In the genomic region with DNA sequence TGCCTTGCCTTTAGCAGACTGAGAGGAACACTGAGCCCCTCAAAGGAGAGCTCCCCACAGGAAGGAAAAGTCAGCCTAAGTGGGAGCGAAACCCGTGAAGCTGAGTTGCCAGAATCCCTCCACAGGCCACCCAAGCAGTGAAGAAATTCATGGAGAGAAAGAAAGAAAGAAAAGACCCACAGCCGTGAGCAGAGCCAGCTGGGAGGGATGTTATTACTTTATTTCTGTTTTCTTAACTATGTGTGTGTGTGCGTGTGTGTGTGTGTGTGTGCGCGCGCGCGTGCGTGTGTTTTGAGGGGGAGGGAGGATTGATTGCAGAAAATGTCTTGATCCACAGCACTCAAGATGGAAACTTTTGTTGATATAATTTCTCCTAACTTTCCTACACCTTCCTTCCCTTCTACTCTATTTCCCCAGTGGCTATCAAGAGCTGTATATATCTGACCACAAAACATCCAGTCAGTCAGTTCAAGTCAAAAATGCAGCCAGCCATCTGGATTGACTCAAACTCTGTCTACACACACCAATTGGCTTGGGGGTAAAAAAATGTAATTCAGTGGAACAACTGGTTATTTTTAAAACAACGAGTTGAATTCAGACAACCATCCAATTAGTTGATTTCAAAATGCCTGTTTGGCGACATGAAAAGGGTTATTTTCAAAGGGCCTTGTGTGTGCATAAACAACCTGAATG, we compare ENCODE assay signal across 22 cellular contexts. TPM values are rescaled to one million over a fixed set of nuclear protein-coding genes. Genes with fewer than 3 reads are reported as not detected.
DNase-seq lines count a peak whose midpoint lies in the region; ATAC-seq, FAIRE-seq and TF ChIP-seq lines count a peak whose summit lies in the region.
"Had no signal": no experiment of that assay in that cellular context is flagged by ENCODE, and none has a peak within 500 bp of the region (broad histone marks: within the 10 kb centered on the region; RNA-seq: fewer than 3 reads in every experiment).

No MANE protein-coding gene starts in this region.

- H3K27ac Mint-ChIP-seq in immature natural killer cell = no peak overlapping the region
- H3K27ac Mint-ChIP-seq: activated naive CD8-positive, alpha-beta T cell treated with anti-CD3 and anti-CD28 coated beads, Interleukin-2, amount 50 U/mL, for 24 hours; naive thymus-derived CD8-positive, alpha-beta T cell; T-helper 17 cell had no signal

- peaks cover 0 to 12% (median 4%) of the 10 kb centered on the region in 3 donors for H3K27me3 Mint-ChIP-seq in immature natural killer cell (ENCODE audit: low read depth in 3 of 3)

- no peak overlapping the region for H3K4me3 ChIP-seq in NB4 (ENCODE audit: low read depth, low read length)
- H3K4me3 ChIP-seq in right cardiac atrium (ENCODE audit: low read length) = no peak overlapping the region
- no peak overlapping the region for H3K4me3 ChIP-seq in sigmoid colon
- H3K4me3 ChIP-seq: GM12878, lower lobe of right lung had no signal

- peak; percentile 7 for DNase-seq in NB4 (ENCODE audit: low read depth)
- peak; percentile 27 to 64 (median 64) for DNase-seq in right cardiac atrium
- peak; percentile 70 for DNase-seq in sigmoid colon
- DNase-seq in immature natural killer cell = no peak
- DNase-seq in D341Med (ENCODE audit: low spot score) = no peak
- DNase-seq: activated CD4-positive, CD25-positive, alpha-beta regulatory T cell; activated naive CD8-positive, alpha-beta T cell treated with anti-CD3 and anti-CD28 coated beads, Interleukin-2, amount 50 U/mL, for 24 hours; AML-193; effector memory CD4-positive, alpha-beta T cell; foreskin keratinocyte; GDM1; lower lobe of right lung; naive thymus-derived CD8-positive, alpha-beta T cell; NCI-H1930; stimulated activated naive CD8-positive, alpha-beta T cell treated with anti-CD3 and anti-CD28 coated beads, Interleukin-15, Interleukin-2, amounts not matched to agents 100 U/mL and 50 U/mL, for 24 hours; T-helper 17 cell had no signal

- no peaks in the 10 kb centered on the region for H3K36me3 ChIP-seq in sigmoid colon
- H3K36me3 ChIP-seq: lower lobe of right lung had no signal

- no peak overlapping the region for H3K4me3 Mint-ChIP-seq in immature natural killer cell
- H3K4me3 Mint-ChIP-seq: activated naive CD8-positive, alpha-beta T cell treated with anti-CD3 and anti-CD28 coated beads, Interleukin-2, amount 50 U/mL, for 24 hours; central memory CD8-positive, alpha-beta T cell; naive thymus-derived CD8-positive, alpha-beta T cell; T-helper 17 cell had no signal

- ATAC-seq in right cardiac atrium (no peak), GM19395 (IDR thresholded peaks at IDR 0.05; ENCODE audit: unreplicated experiment) (no peak)
- ATAC-seq: activated naive CD8-positive, alpha-beta T cell treated with anti-CD3 and anti-CD28 coated beads, Interleukin-2, amount 50 U/mL, for 24 hours; foreskin keratinocyte; GM12878; lower lobe of right lung; naive thymus-derived CD8-positive, alpha-beta T cell; stimulated activated naive CD8-positive, alpha-beta T cell treated with anti-CD3 and anti-CD28 coated beads, Interleukin-15, Interleukin-2, amounts not matched to agents 100 U/mL and 50 U/mL, for 24 hours; T-helper 17 cell had no signal

- WGBS in right cardiac atrium = 53% methylated on average over 12 of the region's 12 CpGs
- WGBS in sigmoid colon, 2 donors = 74 to 78% methylated on average over 12 of the region's 12 CpGs

- H3K4me1 ChIP-seq in right cardiac atrium (ENCODE audit: control insufficient read depth, insufficient read depth, low read length) (no peaks in the 10 kb centered on the region), sigmoid colon (peaks cover 0 to 8% (median 0%) of the 10 kb centered on the region in 4 donors)
- H3K4me1 ChIP-seq: lower lobe of right lung had no signal

- no peak for TF ChIP-seq EP300 in sigmoid colon (IDR thresholded peaks at IDR 0.05)

- H3K27me3 ChIP-seq in right cardiac atrium (ENCODE audit: control insufficient read depth, insufficient read depth) = no peaks in the 10 kb centered on the region
- no peaks in the 10 kb centered on the region for H3K27me3 ChIP-seq in sigmoid colon
- H3K27me3 ChIP-seq: foreskin keratinocyte had no signal

- no peaks in the 10 kb centered on the region for H3K36me3 Mint-ChIP-seq in immature natural killer cell
- H3K36me3 Mint-ChIP-seq: naive thymus-derived CD8-positive, alpha-beta T cell had no signal

- H3K9me3 ChIP-seq in right cardiac atrium (ENCODE audit: control insufficient read depth, low read length) (no peaks in the 10 kb centered on the region), sigmoid colon (no peaks in the 10 kb centered on the region)
- H3K9me3 ChIP-seq: lower lobe of right lung had no signal

- H3K4me1 Mint-ChIP-seq in immature natural killer cell = no peaks in the 10 kb centered on the region
- H3K4me1 Mint-ChIP-seq: activated naive CD8-positive, alpha-beta T cell treated with anti-CD3 and anti-CD28 coated beads, Interleukin-2, amount 50 U/mL, for 24 hours; central memory CD8-positive, alpha-beta T cell; naive thymus-derived CD8-positive, alpha-beta T cell had no signal

- no peak for TF ChIP-seq CTCF in NB4 (IDR thresholded peaks at IDR 0.05; ENCODE audit: low read depth, low read length)
- TF ChIP-seq CTCF in sigmoid colon (IDR thresholded peaks at IDR 0.05) = no peak

- intact Hi-C loops in right cardiac atrium (cut with DNase I) = no loop called here
- intact Hi-C loops in sigmoid colon (cut with DNase I) = no loop called here

- peak; percentile 15 for FAIRE-seq in endometrium (lab: Jason Lieb, UNC)
- FAIRE-seq: GM12878 had no signal

- H3K27ac ChIP-seq in right cardiac atrium (ENCODE audit: low read length) (no peak overlapping the region), sigmoid colon (no peak overlapping the region)
- H3K27ac ChIP-seq: foreskin keratinocyte, lower lobe of right lung had no signal

- H3K9me3 Mint-ChIP-seq in immature natural killer cell = peaks cover 0 to 2% (median 0%) of the 10 kb centered on the region in 6 donors
- H3K9me3 Mint-ChIP-seq: activated naive CD8-positive, alpha-beta T cell treated with anti-CD3 and anti-CD28 coated beads, Interleukin-2, amount 50 U/mL, for 24 hours; central memory CD8-positive, alpha-beta T cell; naive thymus-derived CD8-positive, alpha-beta T cell had no signal

- no peak for TF ChIP-seq POLR2A in NB4 (IDR thresholded peaks at IDR 0.05; ENCODE audit: extremely low read depth, insufficient read length)
- TF ChIP-seq POLR2A in sigmoid colon (IDR thresholded peaks at IDR 0.05) = no peak

RNA-seq across cellular contexts. Expression of a gene that starts 13.8 kb away (rescaled TPM):
- total RNA-seq in right cardiac atrium (10 to 100 TPM in 1 of 4 donors, 1 to 10 TPM in 3; 6.7 to 15.5 (median 8.7) TPM), sigmoid colon (10 to 100 TPM in 1 of 4 donors, 1 to 10 TPM in 3; 1.6 to 31.4 (median 6.3) TPM)
- polyA plus RNA-seq in right cardiac atrium (7.0 TPM), sigmoid colon (1 to 10 TPM in 1 of 3 donors, under 1 TPM in 2; 0.46 to 2.7 (median 0.60) TPM), immature natural killer cell (not detected)
- total RNA-seq: naive thymus-derived CD8-positive, alpha-beta T cell; NCI-H460; pulmonary artery endothelial cell had no signal

Comparison
In these comparisons a context has a peak if more than half of its experiments do, and no peak if none do; other contexts are left out.
1. DNase-seq: peak in NB4 (single experiment), right cardiac atrium (3 of 3) and sigmoid colon (single experiment); none in immature natural killer cell (0 of 3) and D341Med (single experiment).